In genomic region chr17:78391843-78392242, GRCh38 we compare ENCODE assay signal across 11 cellular contexts. TPM values are rescaled to one million over a fixed set of nuclear protein-coding genes. Genes with fewer than 3 reads are reported as not detected.
DNase-seq lines count a peak whose midpoint lies in the region; ATAC-seq and TF ChIP-seq lines count a peak whose summit lies in the region.
"Had no signal": no experiment of that assay in that cellular context is flagged by ENCODE, and none has a peak within 500 bp of the region (broad histone marks: within the 10 kb centered on the region; RNA-seq: fewer than 3 reads in every experiment).

No MANE protein-coding gene starts in this region.

- CTCF ChIA-PET in PC-9 (lab: Charles Lee) (interaction anchor here (0.7 to 1.2 kb wide), 2 partner anchors 31 to 52 kb away, joined by 3 read pairs; no protein-coding TSS in a partner anchor), HEK293T (lab: Yijun Ruan, JAX) (no interaction called here), T-cell (lab: Charles Lee) (no interaction called here)

- H3K27ac Mint-ChIP-seq in dendritic cell treated with granulocyte-macrophage colony-stimulating factor and Interleukin-4, amounts not matched to agents 40 ng/mL and 50 ng/mL, for 4 days, result peak overlapping the region; percentile 88
- H3K27ac Mint-ChIP-seq in osteocyte (ENCODE audit: unreplicated experiment) (peak overlapping the region; percentile 71), T-cell (no peak overlapping the region)

- WGBS in GM23248 (ENCODE audit: low coverage in 1 of 2, low lambda C conversion rate in 2 of 2, missing lambda C conversion rate in 2 of 2), 2 experiments, result 27 to 29% methylated on average over 4 of the region's 4 CpGs

- peaks cover 37% of the 10 kb centered on the region for H3K4me1 ChIP-seq in GM23248 (ENCODE audit: insufficient read depth)
- H3K4me1 ChIP-seq in PC-9 (replicated peaks; ENCODE audit: insufficient read depth), result peaks cover 21% of the 10 kb centered on the region

- H4K20me1 ChIP-seq in GM23248 (ENCODE audit: insufficient read depth) (no peaks in the 10 kb centered on the region), PC-9 (ENCODE audit: insufficient read depth) (peaks cover 13% of the 10 kb centered on the region; the same call in 1 of the 2 replicates)

- in situ Hi-C loops in GM23248 (cut with MboI), result no loop called here

- 0 out of 2 replicates have a peak, but pooled peaks cover 7% of the 10 kb centered on the region for H3K36me3 ChIP-seq in GM23248 (ENCODE audit: low read depth)
- H3K36me3 ChIP-seq in PC-9 (ENCODE audit: low read depth), result no peaks in the 10 kb centered on the region

- BruUV-seq in PC-9 (replicated peaks; lab: Mats Ljungman, UMichigan), result no TSS peak

- DNase-seq in GM23248 (peak; percentile 73), PC-9 (peak; percentile 33 to 83), osteocyte (ENCODE audit: extremely low spot score, unreplicated experiment) (no peak), SIG-M5 treated with dmso at 0.1 percent for 504 hours (lab: John Stamatoyannopoulos, UW; ENCODE audit: unreplicated experiment) (no peak), HEK293T (ENCODE audit: extremely low spot score) (no peak), T-cell (no peak)
- no peak for DNase-seq in stimulated activated naive CD4-positive, alpha-beta T cell treated with Interleukin-2 at 50 U/mL for 16 hours (lab: John Stamatoyannopoulos, UW)

- POLR2A ChIA-PET in PC-9 (lab: Charles Lee; ENCODE audit: unreplicated experiment), result interaction anchor here (0.6 to 0.7 kb wide), 5 partner anchors 31 to 616 kb away, joined by 3 to 9 read pairs (median 4); no protein-coding TSS in a partner anchor
- POLR2A ChIA-PET in HEK293T (lab: Yijun Ruan, JAX), result no interaction called here
- POLR2A ChIA-PET in T-cell (lab: Charles Lee), result interaction anchor here in 1 of 2 donors (0.5 kb wide), 1 partner anchor 20 kb away, joined by 3 read pairs; no protein-coding TSS in a partner anchor

- H3F3A ChIP-seq in GM23248 (ENCODE audit: insufficient read depth) (peaks cover 33% of the 10 kb centered on the region), PC-9 (ENCODE audit: insufficient read depth, low read depth) (peaks cover 16% of the 10 kb centered on the region)

- no peaks in the 10 kb centered on the region for H3K27me3 ChIP-seq in GM23248 (replicated peaks; ENCODE audit: insufficient read depth)
- H3K27me3 ChIP-seq in PC-9 (ENCODE audit: insufficient read depth, low read depth), result no peaks in the 10 kb centered on the region

- peaks cover 48% of the 10 kb centered on the region for H3K4me1 Mint-ChIP-seq in dendritic cell treated with granulocyte-macrophage colony-stimulating factor and Interleukin-4, amounts not matched to agents 40 ng/mL and 50 ng/mL, for 4 days (ENCODE audit: low read depth)
- H3K4me1 Mint-ChIP-seq in osteocyte (ENCODE audit: unreplicated experiment) (peaks cover 55% of the 10 kb centered on the region), T-cell (peaks cover 33 to 62% (median 49%) of the 10 kb centered on the region in 3 donors)

- no peaks in the 10 kb centered on the region for H3K27me3 Mint-ChIP-seq in dendritic cell treated with granulocyte-macrophage colony-stimulating factor and Interleukin-4, amounts not matched to agents 40 ng/mL and 50 ng/mL, for 4 days
- H3K27me3 Mint-ChIP-seq in osteocyte (ENCODE audit: unreplicated experiment) (no peaks in the 10 kb centered on the region), T-cell (no peaks in the 10 kb centered on the region)
- H3K27me3 Mint-ChIP-seq: central memory CD8-positive, alpha-beta T cell had no signal

- peak overlapping the region; percentile 47; the same call in 1 of the 2 replicates for H3K9ac ChIP-seq in GM23248

- peaks cover 67% of the 10 kb centered on the region for H3K36me3 Mint-ChIP-seq in dendritic cell treated with granulocyte-macrophage colony-stimulating factor and Interleukin-4, amounts not matched to agents 40 ng/mL and 50 ng/mL, for 4 days (ENCODE audit: low read depth)
- H3K36me3 Mint-ChIP-seq in osteocyte (ENCODE audit: unreplicated experiment) (peaks cover 8% of the 10 kb centered on the region), T-cell (peaks cover 35% of the 10 kb centered on the region)

- TF ChIP-seq CTCF in PC-9 (conservative IDR thresholded peaks at IDR 0.05), result no peak
- TF ChIP-seq CTCF in osteocyte (IDR thresholded peaks at IDR 0.05), result no peak

- intact Hi-C loops in PC-9 (cut with micrococcal nuclease; ENCODE audit: unreplicated experiment), result no loop called here
- intact Hi-C loops in dendritic cell treated with granulocyte-macrophage colony-stimulating factor and Interleukin-4, amounts not matched to agents 40 ng/mL and 50 ng/mL, for 4 days (cut with micrococcal nuclease), result no loop called here

- peak overlapping the region; percentile 15 for H3K4me3 ChIP-seq in GM23248
- H3K4me3 ChIP-seq in PC-9, result no peak overlapping the region
- H3K4me3 ChIP-seq: K562, SK-N-MC had no signal

- no peaks in the 10 kb centered on the region for H3K9me2 ChIP-seq in GM23248 (ENCODE audit: insufficient read depth)
- H3K9me2 ChIP-seq in PC-9 (ENCODE audit: insufficient read depth), result no peaks in the 10 kb centered on the region

- peak overlapping the region; percentile 86 for H3K27ac ChIP-seq in GM23248
- H3K27ac ChIP-seq in PC-9, result peak overlapping the region; percentile 83

- H3K79me2 ChIP-seq in GM23248 (ENCODE audit: insufficient read depth) (peaks cover 96% of the 10 kb centered on the region), PC-9 (ENCODE audit: low read depth) (peaks cover 68% of the 10 kb centered on the region)

- no peaks in the 10 kb centered on the region for H3K9me3 Mint-ChIP-seq in dendritic cell treated with granulocyte-macrophage colony-stimulating factor and Interleukin-4, amounts not matched to agents 40 ng/mL and 50 ng/mL, for 4 days
- H3K9me3 Mint-ChIP-seq in osteocyte (ENCODE audit: unreplicated experiment), result no peaks in the 10 kb centered on the region
- H3K9me3 Mint-ChIP-seq in T-cell, result no peaks in the 10 kb centered on the region
- H3K9me3 Mint-ChIP-seq: central memory CD8-positive, alpha-beta T cell had no signal

- H3K4me3 Mint-ChIP-seq in dendritic cell treated with granulocyte-macrophage colony-stimulating factor and Interleukin-4, amounts not matched to agents 40 ng/mL and 50 ng/mL, for 4 days, result no peak overlapping the region
- H3K4me3 Mint-ChIP-seq in osteocyte (ENCODE audit: unreplicated experiment) (no peak overlapping the region), T-cell (no peak overlapping the region)
- H3K4me3 Mint-ChIP-seq: central memory CD8-positive, alpha-beta T cell had no signal

- H3K9me3 ChIP-seq in GM23248 (ENCODE audit: low read depth) (no peaks in the 10 kb centered on the region), PC-9 (ENCODE audit: insufficient read depth, low read depth) (no peaks in the 10 kb centered on the region)

- H3K4me2 ChIP-seq in GM23248 (ENCODE audit: unreplicated experiment) (peak overlapping the region; percentile 69), PC-9 (peak overlapping the region; percentile 68)

- no peak for ATAC-seq in T-cell (replicated peaks in 1 of 4)
- ATAC-seq: K562 had no signal

- H2AFZ ChIP-seq in GM23248, result no peak overlapping the region
- H2AFZ ChIP-seq in PC-9, result no peak overlapping the region

TF ChIP-seq in HEK293T, 16 proteins besides CTCF, POLR2A, EP300 and RAD21:
- TF ChIP-seq ELF4 (IDR thresholded peaks at IDR 0.05) (no peak), NFRKB (IDR thresholded peaks at IDR 0.05) (no peak), PKNOX1 (IDR thresholded peaks at IDR 0.05) (no peak), SUZ12 (IDR thresholded peaks at IDR 0.05) (no peak), ZNF384 (IDR thresholded peaks at IDR 0.05) (no peak), L3MBTL2 (conservative IDR thresholded peaks at IDR 0.05) (no peak), SP1 (IDR thresholded peaks at IDR 0.05) (no peak), HDGF (IDR thresholded peaks at IDR 0.05; ENCODE audit: borderline replicate concordance) (no peak), CTBP1 (IDR thresholded peaks at IDR 0.05; ENCODE audit: borderline replicate concordance) (no peak), LEF1 (IDR thresholded peaks at IDR 0.05; ENCODE audit: borderline replicate concordance) (no peak), FOXK2 (IDR thresholded peaks at IDR 0.05) (no peak)

RNA-seq across cellular contexts. Expression of gene PGS1, which starts 13.4 kb away (rescaled TPM):
- total RNA-seq in GM23248 (2014; rRNA removed; shearing (Covaris generic)), result 31.4 and 32.5 TPM in 2 replicates
- polyA plus RNA-seq in GM23248 (2016; fragmentation: Nextera tagmentation; extraction: Ambion mirVana), result 28.6 and 30.2 TPM in 2 replicates
- total RNA-seq in PC-9 (2021) (37.7 and 40.2 TPM in 2 replicates), osteocyte (52.7 and 53.0 TPM in 2 replicates), T-cell (10 to 100 TPM; 60.5 to 87.2 (median 78.9) TPM)

RNA-seq across cellular contexts. Expression of gene SOCS3, which starts 32.0 kb away (rescaled TPM):
- 47.8 and 50.6 TPM in 2 replicates for total RNA-seq in GM23248 (2014; rRNA removed; shearing (Covaris generic))
- 31.2 and 31.5 TPM in 2 replicates for polyA plus RNA-seq in GM23248 (2016; fragmentation: Nextera tagmentation; extraction: Ambion mirVana)
- total RNA-seq in PC-9 (2021) (20.7 and 21.7 TPM in 2 replicates), osteocyte (79.1 and 86.4 TPM in 2 replicates), T-cell (100 to 1,000 TPM in 2 of 5 donors, 10 to 100 TPM in 3; 14.2 to 248 (median 19.9) TPM)

Comparison
In these comparisons a context has a peak if more than half of its experiments do, and no peak if none do; other contexts are left out.
1. DNase-seq: peak in GM23248 (single experiment) and PC-9 (2 of 2); none in osteocyte (single experiment), stimulated activated naive CD4-positive, alpha-beta T cell treated with Interleukin-2 at 50 U/mL for 16 hours (single experiment), SIG-M5 treated with dmso at 0.1 percent for 504 hours (single experiment), HEK293T (single experiment) and T-cell (0 of 34).
2. H3K27ac Mint-ChIP-seq: peak in dendritic cell treated with granulocyte-macrophage colony-stimulating factor and Interleukin-4, amounts not matched to agents 40 ng/mL and 50 ng/mL, for 4 days (single experiment) and osteocyte (single experiment); none in T-cell (0 of 2).